In genomic region chr13:100203696-100204367, GRCh38 we compare ENCODE assay signal across 8 cellular contexts.
DNase-seq lines count a peak whose midpoint lies in the region; ATAC-seq and TF ChIP-seq lines count a peak whose summit lies in the region.

No MANE protein-coding gene starts in this region.

- H3K36me3 Mint-ChIP-seq in activated CD4-positive, alpha-beta T cell treated with anti-CD3 and anti-CD28 coated beads, Interleukin-2, amount 10 ng/mL, durations not matched to agents 24 days and 14 days (ENCODE audit: low read depth), result peaks cover 1% of the 10 kb centered on the region
- H3K36me3 Mint-ChIP-seq in activated naive CD8-positive, alpha-beta T cell treated with anti-CD3 and anti-CD28 coated beads, Interleukin-2, amount 50 U/mL, for 24 hours (ENCODE audit: low read depth), result no peaks in the 10 kb centered on the region

- H3K27ac ChIP-seq in uterus, result no peak overlapping the region

- no peak for TF ChIP-seq CTCF in uterus (IDR thresholded peaks at IDR 0.05)

- no peaks in the 10 kb centered on the region for H3K36me3 ChIP-seq in skeletal muscle satellite cell (ENCODE audit: insufficient read depth, low read length)
- H3K36me3 ChIP-seq in uterus, result no peaks in the 10 kb centered on the region

- H3K4me3 Mint-ChIP-seq in activated CD4-positive, alpha-beta T cell treated with anti-CD3 and anti-CD28 coated beads, Interleukin-2, amount 10 ng/mL, durations not matched to agents 24 days and 14 days, result peak overlapping the region; percentile 56
- peak overlapping the region; percentile 40 for H3K4me3 Mint-ChIP-seq in activated naive CD8-positive, alpha-beta T cell treated with anti-CD3 and anti-CD28 coated beads, Interleukin-2, amount 50 U/mL, for 24 hours

- H3K27ac Mint-ChIP-seq in activated CD4-positive, alpha-beta T cell treated with anti-CD3 and anti-CD28 coated beads, Interleukin-2, amount 10 ng/mL, durations not matched to agents 24 days and 14 days, result peak overlapping the region; percentile 50
- peak overlapping the region; percentile 52 for H3K27ac Mint-ChIP-seq in activated naive CD8-positive, alpha-beta T cell treated with anti-CD3 and anti-CD28 coated beads, Interleukin-2, amount 50 U/mL, for 24 hours

- H3K4me1 Mint-ChIP-seq in activated CD4-positive, alpha-beta T cell treated with anti-CD3 and anti-CD28 coated beads, Interleukin-2, amount 10 ng/mL, durations not matched to agents 24 days and 14 days, result peaks cover 8% of the 10 kb centered on the region
- peaks cover 29% of the 10 kb centered on the region for H3K4me1 Mint-ChIP-seq in activated naive CD8-positive, alpha-beta T cell treated with anti-CD3 and anti-CD28 coated beads, Interleukin-2, amount 50 U/mL, for 24 hours

- no peaks in the 10 kb centered on the region for H3K9me3 Mint-ChIP-seq in activated CD4-positive, alpha-beta T cell treated with anti-CD3 and anti-CD28 coated beads, Interleukin-2, amount 10 ng/mL, durations not matched to agents 24 days and 14 days
- H3K9me3 Mint-ChIP-seq in activated naive CD8-positive, alpha-beta T cell treated with anti-CD3 and anti-CD28 coated beads, Interleukin-2, amount 50 U/mL, for 24 hours, result no peaks in the 10 kb centered on the region

- H3K9ac ChIP-seq in skeletal muscle satellite cell (ENCODE audit: low read depth, low read length), result no peak overlapping the region

- peaks cover 12% of the 10 kb centered on the region for H3K4me1 ChIP-seq in skeletal muscle satellite cell (ENCODE audit: control insufficient read depth, insufficient read depth, low read length)
- no peaks in the 10 kb centered on the region for H3K4me1 ChIP-seq in uterus

- intact Hi-C loops in activated CD4-positive, alpha-beta T cell treated with anti-CD3 and anti-CD28 coated beads, Interleukin-2, amount 10 ng/mL, durations not matched to agents 24 days and 14 days (cut with micrococcal nuclease), result loop anchor here (5.0 to 10.0 kb wide), 2 partner anchors 69 to 188 kb away; no protein-coding TSS in a partner anchor
- intact Hi-C loops in uterus (cut with DNase I; ENCODE audit: low total_unique reads), result no loop called here

- peak; percentile 98 for ATAC-seq in activated naive CD8-positive, alpha-beta T cell treated with anti-CD3 and anti-CD28 coated beads, Interleukin-2, amount 50 U/mL, for 24 hours

- no peaks in the 10 kb centered on the region for H3K27me3 Mint-ChIP-seq in activated CD4-positive, alpha-beta T cell treated with anti-CD3 and anti-CD28 coated beads, Interleukin-2, amount 10 ng/mL, durations not matched to agents 24 days and 14 days
- no peaks in the 10 kb centered on the region for H3K27me3 Mint-ChIP-seq in activated naive CD8-positive, alpha-beta T cell treated with anti-CD3 and anti-CD28 coated beads, Interleukin-2, amount 50 U/mL, for 24 hours

- no peak for DNase-seq in activated CD4-positive, alpha-beta T cell treated with anti-CD3 and anti-CD28 coated beads, Interleukin-2, amount 10 ng/mL, durations not matched to agents 24 days and 14 days
- no peak for DNase-seq in activated CD4-positive, alpha-beta T cell treated with anti-CD3 and anti-CD28 coated beads for 4 hours
- DNase-seq in HK-2 (ENCODE audit: unreplicated experiment), result peak; percentile 7
- no peak for DNase-seq in activated naive CD8-positive, alpha-beta T cell treated with anti-CD3 and anti-CD28 coated beads, Interleukin-2, amount 50 U/mL, for 24 hours
- no peak for DNase-seq in islet precursor cell
- DNase-seq in uterus, result no peak
- no peak for DNase-seq in NCI-H1694 (lab: John Stamatoyannopoulos, UW)

- no peak overlapping the region for H3K4me3 ChIP-seq in skeletal muscle satellite cell (ENCODE audit: low read length)
- H3K4me3 ChIP-seq in uterus, result no peak overlapping the region

- H3K9me3 ChIP-seq in skeletal muscle satellite cell (replicated peaks; ENCODE audit: low read length) (no peaks in the 10 kb centered on the region), uterus (no peaks in the 10 kb centered on the region)

- H3K27me3 ChIP-seq in skeletal muscle satellite cell (ENCODE audit: control insufficient read depth, insufficient read depth, low read length) (no peaks in the 10 kb centered on the region), uterus (no peaks in the 10 kb centered on the region)

- peak overlapping the region; percentile 33 for H3K4me2 ChIP-seq in skeletal muscle satellite cell (ENCODE audit: low read length)

- no peak for TF ChIP-seq POLR2A in uterus (IDR thresholded peaks at IDR 0.05)
